In the genomic region with DNA sequence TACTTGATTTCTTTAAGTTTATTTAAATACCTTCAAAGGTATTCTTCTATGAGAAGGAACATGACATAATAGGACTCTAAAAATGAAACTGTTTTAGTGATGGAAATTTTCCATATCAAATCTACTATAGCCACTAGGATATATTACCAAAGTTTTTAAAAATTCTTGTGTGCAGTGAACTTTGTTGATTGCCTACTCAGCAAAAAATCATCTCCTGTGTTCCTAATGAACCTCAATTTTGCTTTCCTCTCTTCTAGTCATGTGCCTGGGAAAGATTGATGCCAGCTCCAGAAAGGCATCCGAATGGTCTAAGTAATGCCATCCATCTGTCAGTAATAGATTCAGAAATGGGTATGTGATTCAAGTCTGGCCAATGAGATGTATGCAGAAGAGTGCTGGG, we compare ENCODE assay signal across 19 cellular contexts.
A peak's percentile ranks its signal among the peaks of the same experiment; 100 is the strongest.
DNase-seq lines count a peak whose midpoint lies in the region; ATAC-seq, FAIRE-seq and TF ChIP-seq lines count a peak whose summit lies in the region.
"Had no signal": no experiment of that assay in that cellular context is flagged by ENCODE, and none has a peak within 500 bp of the region (broad histone marks: within the 10 kb centered on the region; RNA-seq: fewer than 3 reads in every experiment).

No MANE protein-coding gene starts in this region.

- no peaks in the 10 kb centered on the region for H3K36me3 Mint-ChIP-seq in nephron (ENCODE audit: low read depth)
- H3K36me3 Mint-ChIP-seq in activated CD4-positive, alpha-beta memory T cell treated with anti-CD3 and anti-CD28 coated beads for 36 hours, result no peaks in the 10 kb centered on the region

- no TSS peak for BruUV-seq in HepG2 (replicated peaks; lab: Mats Ljungman, UMichigan)

- intact Hi-C loops in HepG2 (cut with micrococcal nuclease; ENCODE audit: unreplicated experiment), result loop anchor here (5.0 kb wide), 1 partner anchor 115 kb away; the partner anchor contains the start of gene BMP2K
- intact Hi-C loops in right lobe of liver (cut with DNase I), result no loop called here
- intact Hi-C loops in ovary (cut with DNase I), result no loop called here
- intact Hi-C loops in activated CD4-positive, alpha-beta memory T cell treated with anti-CD3 and anti-CD28 coated beads for 36 hours (cut with micrococcal nuclease), result no loop called here

- TF ChIP-seq POLR2A in HepG2 (IDR thresholded peaks at IDR 0.05; ENCODE audit: insufficient read depth in 1 of 2, low read depth in 2 of 2, low read length in 2 of 2) (no peak), right lobe of liver (IDR thresholded peaks at IDR 0.05) (no peak), ovary (IDR thresholded peaks at IDR 0.05) (no peak)

- no peak for TF ChIP-seq CTCF in HepG2 (CRISPR knock-in tag; IDR thresholded peaks at IDR 0.05)
- no peak for TF ChIP-seq CTCF in right lobe of liver (IDR thresholded peaks at IDR 0.05)
- TF ChIP-seq CTCF in nephron (IDR thresholded peaks at IDR 0.05; ENCODE audit: unreplicated experiment in 3 of 3), result no peak
- no peak for TF ChIP-seq CTCF in ovary (IDR thresholded peaks at IDR 0.05)

- peak overlapping the region; percentile 70 to 85 (median 85) for H3K27ac Mint-ChIP-seq in nephron
- H3K27ac Mint-ChIP-seq in activated CD4-positive, alpha-beta memory T cell treated with anti-CD3 and anti-CD28 coated beads for 36 hours, result no peak overlapping the region

- H3K4me1 ChIP-seq in HepG2 (ENCODE audit: insufficient read depth, low read length), result peaks cover 29% of the 10 kb centered on the region
- peaks cover 0 to 18% (median 0%) of the 10 kb centered on the region in 4 donors for H3K4me1 ChIP-seq in right lobe of liver
- H3K4me1 ChIP-seq in ovary (ENCODE audit: insufficient read depth), result no peaks in the 10 kb centered on the region
- H3K4me1 ChIP-seq: uterus had no signal

- DNase-seq in HepG2 (ENCODE audit: low spot score) (no peak), right lobe of liver (no peak), caudate nucleus (lab: John Stamatoyannopoulos, UW) (no peak), ovary (no peak), mucosa of gallbladder (ENCODE audit: low spot score) (no peak)
- DNase-seq in activated CD4-positive, alpha-beta T cell treated with anti-CD3 and anti-CD28 coated beads for 1 hour, result no peak
- no peak for DNase-seq in activated CD4-positive, alpha-beta memory T cell treated with anti-CD3 and anti-CD28 coated beads for 36 hours
- DNase-seq: activated CD4-positive, alpha-beta T cell treated with anti-CD3 and anti-CD28 coated beads, Interleukin-2, amount 50 U/mL, for 4 hours; amygdala; central memory CD4-positive, alpha-beta T cell; DMS 273 treated with DMSO at 0.1 percent for 48 hours; effector CD4-positive, alpha-beta T cell; NCI-H1417 treated with DMSO at 0.1 percent for 48 hours; NCI-H526 treated with DMSO at 0.1 percent for 48 hours; SHP77 treated with DMSO at 0.1 percent for 48 hours; uterus had no signal

- H4K20me1 ChIP-seq in HepG2 (ENCODE audit: insufficient read depth, low read length), result no peaks in the 10 kb centered on the region

- H3K4me3 ChIP-seq in HepG2 (replicated peaks in 1 of 3; ENCODE audit: insufficient read depth in 1 of 3, low read depth in 2 of 3, low read length in 3 of 3) (no peak overlapping the region), right lobe of liver (no peak overlapping the region), ovary (no peak overlapping the region)
- H3K4me3 ChIP-seq: uterus had no signal

- H3K4me1 Mint-ChIP-seq in nephron, result peaks cover 28% of the 10 kb centered on the region
- peaks cover 32% of the 10 kb centered on the region for H3K4me1 Mint-ChIP-seq in activated CD4-positive, alpha-beta memory T cell treated with anti-CD3 and anti-CD28 coated beads for 36 hours (ENCODE audit: low read depth)

- POLR2A ChIA-PET in HepG2 (lab: Yijun Ruan, JAX), result interaction anchor here (1.3 kb wide), 1 partner anchor 112 kb away, joined by 4 read pairs; no protein-coding TSS in a partner anchor
- POLR2A ChIA-PET in activated CD4-positive, alpha-beta memory T cell treated with anti-CD3 and anti-CD28 coated beads for 36 hours (lab: Charles Lee), result no interaction called here

- 100% methylated on average over 1 of the region's 1 CpG for WGBS in HepG2 (ENCODE audit: low lambda C conversion rate)
- 88% methylated on average over 1 of the region's 1 CpG for WGBS in right lobe of liver (ENCODE audit: insufficient coverage, low coverage, low lambda C conversion rate, missing lambda C conversion rate)
- 94 to 100% (median 97%) methylated on average over 1 of the region's 1 CpG for WGBS in ovary, 3 donors

- H3K9me3 ChIP-seq in HepG2 (ENCODE audit: low read length) (no peaks in the 10 kb centered on the region), right lobe of liver (no peaks in the 10 kb centered on the region), ovary (no peaks in the 10 kb centered on the region)
- H3K9me3 ChIP-seq: uterus had no signal

- no peaks in the 10 kb centered on the region for H3K79me2 ChIP-seq in HepG2 (ENCODE audit: insufficient read depth, low read length)

- H3K4me2 ChIP-seq in HepG2 (ENCODE audit: low read depth, low read length), result no peak overlapping the region; the same call in 1 of the 2 replicates

- no peak overlapping the region for H3K27ac ChIP-seq in HepG2 (ENCODE audit: extremely low read length, insufficient read depth, low read length)
- H3K27ac ChIP-seq in right lobe of liver, result peak overlapping the region in 1 of 3 donors; percentile 48
- peak overlapping the region; percentile 79 for H3K27ac ChIP-seq in caudate nucleus (ENCODE audit: low read depth, low read length)
- H3K27ac ChIP-seq in ovary, result no peak overlapping the region
- H3K27ac ChIP-seq: C4-2B, uterus had no signal

- H3K9ac ChIP-seq in HepG2 (ENCODE audit: insufficient read depth, low read depth, low read length), result no peak overlapping the region

- H3K27me3 ChIP-seq in HepG2 (ENCODE audit: control insufficient read depth in 1 of 2, insufficient read depth in 2 of 2, low read length in 2 of 2) (no peaks in the 10 kb centered on the region), right lobe of liver (no peaks in the 10 kb centered on the region), ovary (no peaks in the 10 kb centered on the region)
- H3K27me3 ChIP-seq: uterus had no signal

- H2AFZ ChIP-seq in HepG2 (ENCODE audit: low read length), result no peak overlapping the region

- no peak for TF ChIP-seq EP300 in HepG2 (IDR thresholded peaks at IDR 0.05; ENCODE audit: low read depth in 2 of 2, low read length in 2 of 2)
- no peak for TF ChIP-seq EP300 in HepG2 (CRISPR knock-in tag; IDR thresholded peaks at IDR 0.05; ENCODE audit: borderline replicate concordance)
- TF ChIP-seq EP300 in ovary (IDR thresholded peaks at IDR 0.05), result no peak

- in situ Hi-C loops in HepG2 (cut with HindIII; ENCODE audit: extremely low pct_ligation_motif_present, low pct_unique_long_range_greater_than_20kb), result no loop called here

- TF ChIP-seq RAD21 in HepG2 (CRISPR knock-in tag; IDR thresholded peaks at IDR 0.05), result no peak

- ATAC-seq in HepG2 (no peak), right lobe of liver (no peak)

- H3K36me3 ChIP-seq in HepG2 (replicated peaks in 1 of 2; ENCODE audit: control insufficient read depth in 1 of 2, insufficient read depth in 2 of 2, low read length in 2 of 2) (no peaks in the 10 kb centered on the region), right lobe of liver (no peaks in the 10 kb centered on the region), ovary (no peaks in the 10 kb centered on the region)
- H3K36me3 ChIP-seq: uterus had no signal

- no peak overlapping the region for H3K4me3 Mint-ChIP-seq in nephron
- no peak overlapping the region for H3K4me3 Mint-ChIP-seq in activated CD4-positive, alpha-beta memory T cell treated with anti-CD3 and anti-CD28 coated beads for 36 hours
- H3K4me3 Mint-ChIP-seq: neural crest cell had no signal

- CTCF ChIA-PET in HepG2 (lab: Yijun Ruan, JAX; ENCODE audit: low intra/inter-chr PET ratio, low total read pairs), result no interaction called here
- CTCF ChIA-PET in activated CD4-positive, alpha-beta memory T cell treated with anti-CD3 and anti-CD28 coated beads for 36 hours (lab: Charles Lee), result interaction anchor here (0.6 to 1.8 kb wide), 2 partner anchors 18 to 64 kb away, joined by 3 to 8 read pairs; no protein-coding TSS in a partner anchor

- no peaks in the 10 kb centered on the region for H3K27me3 Mint-ChIP-seq in nephron (ENCODE audit: low read depth)
- peaks cover 2% of the 10 kb centered on the region for H3K27me3 Mint-ChIP-seq in activated CD4-positive, alpha-beta memory T cell treated with anti-CD3 and anti-CD28 coated beads for 36 hours

- no peak for FAIRE-seq in HepG2 (lab: Jason Lieb, UNC)

- H3K9me3 Mint-ChIP-seq in nephron, result no peaks in the 10 kb centered on the region
- H3K9me3 Mint-ChIP-seq in activated CD4-positive, alpha-beta memory T cell treated with anti-CD3 and anti-CD28 coated beads for 36 hours, result no peaks in the 10 kb centered on the region

TF ChIP-seq in HepG2, 621 proteins besides CTCF, POLR2A, EP300 and RAD21:
- TF ChIP-seq MAFF (IDR thresholded peaks at IDR 0.05; ENCODE audit: low read depth, low read length) (peak; percentile 95), TGIF2 (CRISPR knock-in tag; IDR thresholded peaks at IDR 0.05) (no peak), MAFK (conservative IDR thresholded peaks at IDR 0.05 in 1 of 2, IDR thresholded peaks at IDR 0.05 in 1 of 2; ENCODE audit: low read length in 2 of 2) (peak; percentile 92 to 97)
- TF ChIP-seq, protein P1, sequence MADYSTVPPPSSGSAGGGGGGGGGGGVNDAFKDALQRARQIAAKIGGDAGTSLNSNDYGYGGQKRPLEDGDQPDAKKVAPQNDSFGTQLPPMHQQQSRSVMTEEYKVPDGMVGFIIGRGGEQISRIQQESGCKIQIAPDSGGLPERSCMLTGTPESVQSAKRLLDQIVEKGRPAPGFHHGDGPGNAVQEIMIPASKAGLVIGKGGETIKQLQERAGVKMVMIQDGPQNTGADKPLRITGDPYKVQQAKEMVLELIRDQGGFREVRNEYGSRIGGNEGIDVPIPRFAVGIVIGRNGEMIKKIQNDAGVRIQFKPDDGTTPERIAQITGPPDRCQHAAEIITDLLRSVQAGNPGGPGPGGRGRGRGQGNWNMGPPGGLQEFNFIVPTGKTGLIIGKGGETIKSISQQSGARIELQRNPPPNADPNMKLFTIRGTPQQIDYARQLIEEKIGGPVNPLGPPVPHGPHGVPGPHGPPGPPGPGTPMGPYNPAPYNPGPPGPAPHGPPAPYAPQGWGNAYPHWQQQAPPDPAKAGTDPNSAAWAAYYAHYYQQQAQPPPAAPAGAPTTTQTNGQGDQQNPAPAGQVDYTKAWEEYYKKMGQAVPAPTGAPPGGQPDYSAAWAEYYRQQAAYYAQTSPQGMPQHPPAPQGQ (CRISPR knock-in tag; IDR thresholded peaks at IDR 0.05; ENCODE audit: borderline replicate concordance), result no peak
